22 cellular contexts compared by ENCODE assay signal in genomic region chr2:206478340-206478739, GRCh38. TPM values are rescaled to one million over a fixed set of nuclear protein-coding genes. Genes with fewer than 3 reads are reported as not detected.
"Had no signal": no experiment of that assay in that cellular context is flagged by ENCODE, and none has a peak within 500 bp of the region (broad histone marks: within the 10 kb centered on the region; RNA-seq: fewer than 3 reads in every experiment).

No MANE protein-coding gene starts in this region.

- H3K27ac ChIP-seq: coronary artery, dorsolateral prefrontal cortex, esophagus muscularis mucosa, foreskin keratinocyte, gastroesophageal sphincter, heart left ventricle, hepatocyte, left lung, lower lobe of right lung had no signal

- FAIRE-seq: colon, endothelial cell of umbilical vein, frontal cortex had no signal

- H3K79me2 ChIP-seq: hepatocyte had no signal

- H3K4me1 ChIP-seq: esophagus muscularis mucosa, gastroesophageal sphincter, left lung, lower lobe of right lung had no signal

- H3K4me2 ChIP-seq: hepatocyte had no signal

- H2AFZ ChIP-seq: hepatocyte had no signal

- ATAC-seq: foreskin keratinocyte, gastroesophageal sphincter, heart left ventricle, left cardiac atrium, left lung, left ventricle myocardium superior, lower lobe of right lung, mucosa of descending colon had no signal

- H3K9me3 ChIP-seq: esophagus muscularis mucosa, gastroesophageal sphincter, heart left ventricle, left lung, lower lobe of right lung, mucosa of descending colon had no signal

- H3K4me3 ChIP-seq: coronary artery, dorsolateral prefrontal cortex, esophagus muscularis mucosa, gastroesophageal sphincter, heart left ventricle, hepatocyte, left lung, lower lobe of right lung, mucosa of descending colon had no signal

- H3K36me3 ChIP-seq: esophagus muscularis mucosa, gastroesophageal sphincter, heart left ventricle, left lung, lower lobe of right lung had no signal

- DNase-seq: dermis blood vessel endothelial cell; dorsolateral prefrontal cortex; effector CD4-positive, alpha-beta T cell; effector memory CD4-positive, alpha-beta T cell; foreskin keratinocyte; heart left ventricle; hypothalamus; immature natural killer cell; islet precursor cell; left cardiac atrium; left lung; left ventricle myocardium superior; lower lobe of right lung; mesenchymal stem cell; mucosa of descending colon had no signal

- H3K27me3 ChIP-seq: dorsolateral prefrontal cortex, esophagus muscularis mucosa, foreskin keratinocyte, gastroesophageal sphincter, left lung had no signal

RNA-seq across cellular contexts. Expression of gene ADAM23, which starts 35.0 kb away (rescaled TPM):
- polyA plus RNA-seq: immature natural killer cell had no signal
